ENCODE assay signal across 10 cellular contexts in the genomic region with DNA sequence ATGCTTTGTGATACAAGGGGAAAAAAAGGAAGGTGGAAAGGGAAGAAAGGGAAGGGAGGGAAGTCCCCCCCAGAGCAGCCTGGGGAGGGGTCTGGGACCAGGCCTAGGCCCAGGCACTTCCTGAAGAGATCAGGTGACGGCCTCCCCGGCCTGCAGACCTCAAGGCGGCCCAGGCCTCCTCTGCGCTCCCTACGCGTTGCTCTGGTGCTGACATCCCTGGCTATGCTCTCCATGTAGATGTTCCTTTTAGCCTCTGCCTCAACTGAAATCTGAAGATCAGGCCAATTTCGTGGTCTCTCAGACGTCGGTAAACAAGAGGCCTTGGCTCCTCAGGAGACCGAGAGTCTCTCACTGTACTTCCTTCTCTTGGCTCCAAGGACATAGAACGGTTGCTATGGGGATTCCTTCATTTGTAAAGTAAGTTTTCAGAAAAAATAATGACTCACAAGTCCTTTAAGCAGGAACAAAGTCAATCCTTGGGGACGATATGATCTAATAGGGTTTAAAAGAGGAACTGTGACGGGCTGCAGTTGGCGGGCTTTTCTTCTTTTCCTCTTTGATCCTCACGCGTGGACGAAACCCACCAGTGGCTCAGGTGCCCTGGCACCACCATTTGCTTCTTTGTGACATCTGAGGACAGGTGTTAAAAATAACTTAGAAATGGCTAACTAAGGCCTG. TPM values are rescaled to one million over a fixed set of nuclear protein-coding genes. Genes with fewer than 3 reads are reported as not detected.
A peak's percentile ranks its signal among the peaks of the same experiment; 100 is the strongest.
DNase-seq lines count a peak whose midpoint lies in the region; ATAC-seq and TF ChIP-seq lines count a peak whose summit lies in the region.
"Had no signal": no experiment of that assay in that cellular context is flagged by ENCODE, and none has a peak within 500 bp of the region (broad histone marks: within the 10 kb centered on the region; RNA-seq: fewer than 3 reads in every experiment).

No MANE protein-coding gene starts in this region.

- no peaks in the 10 kb centered on the region for H3F3A ChIP-seq in GM23248 (ENCODE audit: insufficient read depth)

- TF ChIP-seq CTCF in WERI-Rb-1 (IDR thresholded peaks at IDR 0.05; ENCODE audit: low read depth, low read length) (no peak), heart right ventricle (IDR thresholded peaks at IDR 0.05) (no peak), coronary artery (IDR thresholded peaks at IDR 0.05) (no peak)

- intact Hi-C loops in heart right ventricle (cut with DNase I), result no loop called here

- H3K4me3 ChIP-seq in GM23248 (no peak overlapping the region), WERI-Rb-1 (ENCODE audit: low read depth, low read length) (no peak overlapping the region), heart right ventricle (no peak overlapping the region), skeletal muscle cell (ENCODE audit: low read depth, low read length) (no peak overlapping the region), coronary artery (no peak overlapping the region)
- H3K4me3 ChIP-seq: ovary had no signal

- H4K20me1 ChIP-seq in GM23248 (ENCODE audit: insufficient read depth), result no peaks in the 10 kb centered on the region

- H3K27ac ChIP-seq in GM23248, result peak overlapping the region; percentile 38; the same call in 1 of the 2 replicates
- peak overlapping the region; percentile 72; the same call in 1 of the 2 replicates for H3K27ac ChIP-seq in WERI-Rb-1
- H3K27ac ChIP-seq in heart right ventricle, result peak overlapping the region in 8 of 10 donors; percentile 11 to 80 (median 70)
- H3K27ac ChIP-seq in coronary artery, result peak overlapping the region in 1 of 2 donors; percentile 76
- H3K27ac ChIP-seq: ovary had no signal

- in situ Hi-C loops in GM23248 (cut with MboI), result no loop called here

- no peaks in the 10 kb centered on the region for H3K9me2 ChIP-seq in GM23248 (ENCODE audit: insufficient read depth)

- DNase-seq in GM23248 (peak; percentile 85), WERI-Rb-1 (no peak), heart right ventricle (peak in 1 of 2 donors; percentile 57), skeletal muscle cell (ENCODE audit: low read depth) (peak; percentile 64), coronary artery (ENCODE audit: low spot score) (no peak), AML-193 (lab: John Stamatoyannopoulos, UW) (no peak), ecto neural progenitor cell (ENCODE audit: low spot score) (no peak), activated T-cell treated with anti-CD3 and anti-CD28 coated beads for 4 hours (no peak)
- DNase-seq: EL, ovary had no signal

- H3K79me2 ChIP-seq in GM23248 (ENCODE audit: insufficient read depth), result no peaks in the 10 kb centered on the region

- WGBS in GM23248 (ENCODE audit: low coverage in 1 of 2, low lambda C conversion rate in 2 of 2, missing lambda C conversion rate in 2 of 2), 2 experiments, result 31 to 39% methylated on average over 17 of the region's 17 CpGs
- 52 to 64% methylated on average over 17 of the region's 17 CpGs for WGBS in heart right ventricle, 2 donors

- peak overlapping the region; percentile 55 for H3K9ac ChIP-seq in GM23248

- H3K27me3 ChIP-seq in GM23248 (replicated peaks; ENCODE audit: insufficient read depth), result no peaks in the 10 kb centered on the region
- no peaks in the 10 kb centered on the region for H3K27me3 ChIP-seq in WERI-Rb-1 (ENCODE audit: insufficient read depth, low read depth, severe bottlenecking)
- no peaks in the 10 kb centered on the region for H3K27me3 ChIP-seq in heart right ventricle
- H3K27me3 ChIP-seq: ovary had no signal

- H3K4me2 ChIP-seq in GM23248 (ENCODE audit: unreplicated experiment), result peak overlapping the region; percentile 18

- ATAC-seq in heart right ventricle, result peak; percentile 39 to 84 (median 76)

- H3K36me3 ChIP-seq in GM23248 (ENCODE audit: low read depth) (no peaks in the 10 kb centered on the region), WERI-Rb-1 (no peaks in the 10 kb centered on the region), heart right ventricle (no peaks in the 10 kb centered on the region)
- H3K36me3 ChIP-seq: ovary had no signal

- H3K4me1 ChIP-seq in GM23248 (ENCODE audit: insufficient read depth), result peaks cover 6% of the 10 kb centered on the region
- peaks cover 0 to 16% (median 9%) of the 10 kb centered on the region in 9 donors for H3K4me1 ChIP-seq in heart right ventricle

- H2AFZ ChIP-seq in GM23248, result peak overlapping the region; percentile 66

- no peaks in the 10 kb centered on the region for H3K9me3 ChIP-seq in GM23248 (ENCODE audit: low read depth)
- H3K9me3 ChIP-seq in WERI-Rb-1 (ENCODE audit: severe bottlenecking), result no peaks in the 10 kb centered on the region
- H3K9me3 ChIP-seq in heart right ventricle, result peaks cover 0 to 5% (median 0%) of the 10 kb centered on the region in 11 donors
- H3K9me3 ChIP-seq: ovary had no signal

RNA-seq across cellular contexts. Expression of a gene that starts 55.6 kb away (rescaled TPM):
- 0.11 and 0.13 TPM in 2 replicates for total RNA-seq in GM23248 (2014; rRNA removed; shearing (Covaris generic))
- 0.04 and 0.11 TPM in 2 replicates for polyA plus RNA-seq in GM23248 (2016; fragmentation: Nextera tagmentation; extraction: Ambion mirVana)
- total RNA-seq in heart right ventricle, result 10 to 100 TPM in 9 of 10 donors, 1 to 10 TPM in 1; 8.0 to 42.9 (median 35.5) TPM
- polyA plus RNA-seq in heart right ventricle, result 1 to 10 TPM; 2.7 to 6.9 TPM

Comparison
In these comparisons a context has a peak if more than half of its experiments do, and no peak if none do; other contexts are left out.
1. DNase-seq: peak in GM23248 (single experiment) and skeletal muscle cell (single experiment); none in WERI-Rb-1 (single experiment), coronary artery (single experiment), AML-193 (0 of 2), ecto neural progenitor cell (single experiment) and activated T-cell treated with anti-CD3 and anti-CD28 coated beads for 4 hours (single experiment).